ENCODE assay signal across 14 cellular contexts in genomic region chr4:164997941-164998340, GRCh38. TPM values are rescaled to one million over a fixed set of nuclear protein-coding genes. Genes with fewer than 3 reads are reported as not detected.
DNase-seq lines count a peak whose midpoint lies in the region; ATAC-seq lines count a peak whose summit lies in the region.
"Had no signal": no experiment of that assay in that cellular context is flagged by ENCODE, and none has a peak within 500 bp of the region (broad histone marks: within the 10 kb centered on the region; RNA-seq: fewer than 3 reads in every experiment).

No MANE protein-coding gene starts in this region.

- H3K27ac ChIP-seq in substantia nigra (ENCODE audit: low read depth, low read length, poor library complexity, severe bottlenecking), result peak overlapping the region; percentile 82
- H3K27ac ChIP-seq: HL-60 had no signal

- no peak overlapping the region for H3K27ac Mint-ChIP-seq in T-helper 2 cell treated with Interferon-gamma antibody and Interleukin-4, amounts not matched to agents 5 μg/mL and 100 μg/mL, for 36 hours
- no peak overlapping the region for H3K27ac Mint-ChIP-seq in activated CD4-positive, alpha-beta T cell treated with anti-CD3 and anti-CD28 coated beads for 36 hours
- H3K27ac Mint-ChIP-seq: CD14-positive monocyte had no signal

- DNase-seq in COR-L47 (lab: John Stamatoyannopoulos, UW) (peak; percentile 53), NCI-H1105 (lab: John Stamatoyannopoulos, UW) (peak; percentile 10), globus pallidus (ENCODE audit: low spot score) (peak; percentile 80), substantia nigra (lab: John Stamatoyannopoulos, UW) (peak in 17 of 49 donors; percentile 2 to 45 (median 14)), ecto neural progenitor cell (ENCODE audit: low spot score) (no peak)
- no peak for DNase-seq in T-helper 2 cell treated with Interferon-gamma antibody and Interleukin-4, amounts not matched to agents 5 μg/mL and 100 μg/mL, for 36 hours (ENCODE audit: low spot score)
- no peak for DNase-seq in activated CD4-positive, alpha-beta T cell treated with anti-CD3 and anti-CD28 coated beads for 36 hours
- DNase-seq: NCI-H1436, NCI-H2029, NCI-H510A had no signal

- H3K36me3 Mint-ChIP-seq in T-helper 2 cell treated with Interferon-gamma antibody and Interleukin-4, amounts not matched to agents 5 μg/mL and 100 μg/mL, for 36 hours (ENCODE audit: low read depth), result no peaks in the 10 kb centered on the region
- no peaks in the 10 kb centered on the region for H3K36me3 Mint-ChIP-seq in activated CD4-positive, alpha-beta T cell treated with anti-CD3 and anti-CD28 coated beads for 36 hours (ENCODE audit: low read depth)
- H3K36me3 Mint-ChIP-seq: CD14-positive monocyte had no signal

- CTCF ChIA-PET in activated CD4-positive, alpha-beta T cell treated with anti-CD3 and anti-CD28 coated beads for 36 hours (lab: Charles Lee), result no interaction called here

- no peaks in the 10 kb centered on the region for H3K4me1 Mint-ChIP-seq in T-helper 2 cell treated with Interferon-gamma antibody and Interleukin-4, amounts not matched to agents 5 μg/mL and 100 μg/mL, for 36 hours (ENCODE audit: low read depth)
- no peaks in the 10 kb centered on the region for H3K4me1 Mint-ChIP-seq in activated CD4-positive, alpha-beta T cell treated with anti-CD3 and anti-CD28 coated beads for 36 hours
- H3K4me1 Mint-ChIP-seq: CD14-positive monocyte had no signal

- intact Hi-C loops in activated CD4-positive, alpha-beta T cell treated with anti-CD3 and anti-CD28 coated beads for 36 hours (cut with DNase I, micrococcal nuclease), result no loop called here

- POLR2A ChIA-PET in activated CD4-positive, alpha-beta T cell treated with anti-CD3 and anti-CD28 coated beads for 36 hours (lab: Charles Lee), result no interaction called here

- no peak overlapping the region for H3K4me3 Mint-ChIP-seq in T-helper 2 cell treated with Interferon-gamma antibody and Interleukin-4, amounts not matched to agents 5 μg/mL and 100 μg/mL, for 36 hours
- H3K4me3 Mint-ChIP-seq in activated CD4-positive, alpha-beta T cell treated with anti-CD3 and anti-CD28 coated beads for 36 hours, result no peak overlapping the region
- H3K4me3 Mint-ChIP-seq: CD14-positive monocyte had no signal

- peaks cover 16% of the 10 kb centered on the region for H3K27me3 Mint-ChIP-seq in T-helper 2 cell treated with Interferon-gamma antibody and Interleukin-4, amounts not matched to agents 5 μg/mL and 100 μg/mL, for 36 hours (ENCODE audit: low read depth)
- peaks cover 10% of the 10 kb centered on the region for H3K27me3 Mint-ChIP-seq in activated CD4-positive, alpha-beta T cell treated with anti-CD3 and anti-CD28 coated beads for 36 hours

- no peak for ATAC-seq in activated CD4-positive, alpha-beta T cell treated with anti-CD3 and anti-CD28 coated beads for 36 hours
- ATAC-seq: Panc1 had no signal

- H3K9me3 Mint-ChIP-seq in T-helper 2 cell treated with Interferon-gamma antibody and Interleukin-4, amounts not matched to agents 5 μg/mL and 100 μg/mL, for 36 hours, result no peaks in the 10 kb centered on the region
- no peaks in the 10 kb centered on the region for H3K9me3 Mint-ChIP-seq in activated CD4-positive, alpha-beta T cell treated with anti-CD3 and anti-CD28 coated beads for 36 hours (ENCODE audit: low read depth)
- H3K9me3 Mint-ChIP-seq: CD14-positive monocyte had no signal

RNA-seq across cellular contexts. Expression of gene TRIM61, which starts 20.5 kb away (rescaled TPM):
- total RNA-seq in activated CD4-positive, alpha-beta T cell treated with anti-CD3 and anti-CD28 coated beads for 36 hours, result 1 to 10 TPM; 1.1 to 1.2 TPM

RNA-seq across cellular contexts. Expression of gene TRIM60, which starts 33.9 kb away (rescaled TPM):
- not detected for total RNA-seq in activated CD4-positive, alpha-beta T cell treated with anti-CD3 and anti-CD28 coated beads for 36 hours
- total RNA-seq: H1 had no signal

RNA-seq across cellular contexts. Expression of gene TRIM75, which starts 55.7 kb away (rescaled TPM):
- not detected for total RNA-seq in activated CD4-positive, alpha-beta T cell treated with anti-CD3 and anti-CD28 coated beads for 36 hours
- total RNA-seq: H1 had no signal

Comparison
In these comparisons a context has a peak if more than half of its experiments do, and no peak if none do; other contexts are left out.
1. DNase-seq: peak in COR-L47 (single experiment), NCI-H1105 (single experiment) and globus pallidus (single experiment); none in T-helper 2 cell treated with Interferon-gamma antibody and Interleukin-4, amounts not matched to agents 5 μg/mL and 100 μg/mL, for 36 hours (single experiment), ecto neural progenitor cell (single experiment) and activated CD4-positive, alpha-beta T cell treated with anti-CD3 and anti-CD28 coated beads for 36 hours (single experiment).